Comparison of ENCODE assay signal across 8 cellular contexts in the genomic region with DNA sequence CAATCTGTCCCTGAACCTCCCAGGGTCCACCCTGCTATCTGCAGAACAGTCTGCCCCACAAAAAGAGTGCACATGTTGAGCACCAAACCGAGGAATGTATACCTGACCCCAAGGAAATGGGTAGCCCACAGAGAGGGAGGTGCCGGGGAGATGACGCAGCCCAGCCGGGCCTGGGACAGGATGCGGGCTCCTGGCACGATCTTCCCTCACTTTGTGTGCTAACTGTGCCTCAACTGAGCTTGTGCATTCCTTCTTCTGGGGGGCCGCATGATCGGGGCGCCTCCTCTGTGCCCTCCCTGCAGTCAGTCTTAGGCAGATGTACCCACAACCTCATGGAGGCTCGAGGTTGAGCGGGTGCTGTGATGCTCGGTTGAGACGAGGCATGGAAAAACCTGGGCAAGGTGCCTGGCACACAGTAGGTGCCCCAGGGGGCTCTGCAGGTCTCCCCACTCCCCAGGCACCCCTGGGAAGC. TPM values are rescaled to one million over a fixed set of nuclear protein-coding genes. Genes with fewer than 3 reads are reported as not detected.
DNase-seq lines count a peak whose midpoint lies in the region; ATAC-seq and TF ChIP-seq lines count a peak whose summit lies in the region.

No MANE protein-coding gene starts in this region.

- H3K9me3 ChIP-seq in lower lobe of right lung = no peaks in the 10 kb centered on the region

- CTCF ChIA-PET in AG04449 (lab: Yijun Ruan, JAX) = interaction anchor here (0.7 to 4.3 kb wide), 3 partner anchors 10 to 49 kb away, joined by 3 to 48 read pairs (median 3); no protein-coding TSS in a partner anchor

- intact Hi-C loops in lower lobe of right lung (cut with DNase I) = no loop called here

- peaks cover 70% of the 10 kb centered on the region for H3K4me1 ChIP-seq in lower lobe of right lung

- no peak for DNase-seq in AG04449 (ENCODE audit: low read depth, low spot score)
- peak; percentile 33 for DNase-seq in HS-5 (ENCODE audit: low read depth)
- no peak for DNase-seq in lower lobe of right lung
- no peak for DNase-seq in NOMO-1 (lab: John Stamatoyannopoulos, UW; ENCODE audit: unreplicated experiment in 2 of 2)
- no peak for DNase-seq in inferior parietal cortex (ENCODE audit: extremely low spot score)
- no peak for DNase-seq in iPS-NIHi11 (ENCODE audit: low spot score)

- H3K4me3 ChIP-seq in AG04449 (ENCODE audit: low read depth, low read length) (peak overlapping the region; percentile 27), lower lobe of right lung (peak overlapping the region; percentile 91)

- peaks cover 10% of the 10 kb centered on the region for H3K27me3 ChIP-seq in lower lobe of right lung (ENCODE audit: low read depth)

- H3K27ac ChIP-seq in angular gyrus (ENCODE audit: low read depth, low read length) (peak overlapping the region; percentile 49), lower lobe of right lung (peak overlapping the region; percentile 90)

- no peak for ATAC-seq in lower lobe of right lung
- ATAC-seq in HG02970 (IDR thresholded peaks at IDR 0.05; ENCODE audit: low FRiP score, unreplicated experiment) = no peak

- POLR2A ChIA-PET in AG04449 (lab: Yijun Ruan, JAX) = no interaction called here

- H3K36me3 ChIP-seq in lower lobe of right lung = peaks cover 6% of the 10 kb centered on the region

- TF ChIP-seq CTCF in AG04449 (IDR thresholded peaks at IDR 0.05; ENCODE audit: insufficient read depth, low read length, missing control alignments) (no peak), lower lobe of right lung (IDR thresholded peaks at IDR 0.05) (no peak)

RNA-seq across cellular contexts. Expression of a gene that starts 2.4 kb away (rescaled TPM):
- total RNA-seq in lower lobe of right lung = 29.9 TPM

RNA-seq across cellular contexts. Expression of a gene that starts 6.7 kb away (rescaled TPM):
- 0.83 TPM for total RNA-seq in lower lobe of right lung

RNA-seq across cellular contexts. Expression of a gene that starts 40.8 kb away (rescaled TPM):
- total RNA-seq in lower lobe of right lung = 159 TPM

RNA-seq across cellular contexts. Expression of a gene that starts 41.0 kb away (rescaled TPM):
- total RNA-seq in lower lobe of right lung = 16.4 TPM
